16 cellular contexts compared by ENCODE assay signal in genomic region chr5:14475013-14475412, GRCh38.
DNase-seq lines count a peak whose midpoint lies in the region; ATAC-seq and TF ChIP-seq lines count a peak whose summit lies in the region.
"Had no signal": no experiment of that assay in that cellular context is flagged by ENCODE, and none has a peak within 500 bp of the region (broad histone marks: within the 10 kb centered on the region; RNA-seq: fewer than 3 reads in every experiment).

No MANE protein-coding gene starts in this region.

- intact Hi-C loops in Calu3 (cut with micrococcal nuclease; ENCODE audit: unreplicated experiment) = no loop called here

- no peaks in the 10 kb centered on the region for H3K9me3 Mint-ChIP-seq in Calu3 (ENCODE audit: low read depth, unreplicated experiment)
- H3K9me3 Mint-ChIP-seq in neural crest cell = no peaks in the 10 kb centered on the region

- CTCF ChIA-PET in Calu3 (lab: Charles Lee) (no interaction called here), RWPE1 (lab: Yijun Ruan, JAX) (interaction anchor here (1.1 kb wide), 1 partner anchor 108 kb away, joined by 3 read pairs; no protein-coding TSS in a partner anchor)

- H3K4me1 Mint-ChIP-seq in Calu3 (ENCODE audit: low read depth, unreplicated experiment) (no peaks in the 10 kb centered on the region), neural crest cell (peaks cover 12% of the 10 kb centered on the region)

- POLR2A ChIA-PET in RWPE1 (lab: Yijun Ruan, JAX; ENCODE audit: low non-redundant PET) = no interaction called here

- DNase-seq in Calu3 (no peak), RWPE1 (ENCODE audit: low spot score) (peak; percentile 74), epithelial cell of esophagus (ENCODE audit: low read depth) (peak; percentile 95), neural crest cell (ENCODE audit: low read depth, low spot score) (no peak), NCI-H1048 (lab: John Stamatoyannopoulos, UW) (no peak), NCI-H82 treated with DMSO at 0.1 percent for 48 hours (lab: John Stamatoyannopoulos, UW; ENCODE audit: unreplicated experiment) (no peak)
- no peak for DNase-seq in activated naive CD4-positive, alpha-beta T cell (lab: John Stamatoyannopoulos, UW)
- DNase-seq: HCEC 1CT; NCI-H1436 treated with DMSO at 0.1 percent for 48 hours; NCI-H2081; NCI-H510A treated with DMSO at 0.1 percent for 48 hours; NK-92 treated with Interleukin-12 subunit alpha and Interleukin-12 subunit beta, amount 100 ng/mL, for 24 hours; OCI-M1; SHP77 had no signal

- ATAC-seq in HG03342 (IDR thresholded peaks at IDR 0.05; ENCODE audit: unreplicated experiment) = no peak

- H3K27me3 Mint-ChIP-seq in Calu3 (ENCODE audit: unreplicated experiment) = no peaks in the 10 kb centered on the region
- no peaks in the 10 kb centered on the region for H3K27me3 Mint-ChIP-seq in neural crest cell (ENCODE audit: low read depth)

- no peak overlapping the region for H3K4me3 ChIP-seq in epithelial cell of esophagus (ENCODE audit: low read length)

- BruUV-seq in Calu3 (replicated peaks; lab: Mats Ljungman, UMichigan) = no TSS peak

- H3K4me3 Mint-ChIP-seq in Calu3 (ENCODE audit: low read depth, unreplicated experiment) (no peak overlapping the region), neural crest cell (no peak overlapping the region)

- H3K36me3 Mint-ChIP-seq in Calu3 (ENCODE audit: insufficient read depth, unreplicated experiment) = peaks cover 37% of the 10 kb centered on the region
- H3K36me3 Mint-ChIP-seq in neural crest cell (ENCODE audit: low read depth) = peaks cover 27% of the 10 kb centered on the region

- H3K27ac Mint-ChIP-seq in Calu3 (ENCODE audit: unreplicated experiment) (peak overlapping the region; percentile 22), neural crest cell (ENCODE audit: unreplicated experiment) (peak overlapping the region; percentile 63)

- TF ChIP-seq CTCF in Calu3 (IDR thresholded peaks at IDR 0.05; ENCODE audit: unreplicated experiment) (no peak), RWPE1 (conservative IDR thresholded peaks at IDR 0.05; ENCODE audit: low read depth) (no peak), epithelial cell of esophagus (IDR thresholded peaks at IDR 0.05; ENCODE audit: insufficient read depth, low read depth, low read length, missing control alignments) (no peak), neural crest cell (conservative IDR thresholded peaks at IDR 0.05) (no peak)

- H3K27ac ChIP-seq in RWPE1 = peak overlapping the region; percentile 19
- H3K27ac ChIP-seq: C4-2B had no signal

Comparison
In these comparisons a context has a peak if more than half of its experiments do, and no peak if none do; other contexts are left out.
1. DNase-seq: peak in RWPE1 (single experiment) and epithelial cell of esophagus (single experiment); none in Calu3 (single experiment), neural crest cell (single experiment), NCI-H1048 (single experiment), activated naive CD4-positive, alpha-beta T cell (0 of 4) and NCI-H82 treated with DMSO at 0.1 percent for 48 hours (single experiment).